20 cellular contexts compared by ENCODE assay signal in the genomic region with DNA sequence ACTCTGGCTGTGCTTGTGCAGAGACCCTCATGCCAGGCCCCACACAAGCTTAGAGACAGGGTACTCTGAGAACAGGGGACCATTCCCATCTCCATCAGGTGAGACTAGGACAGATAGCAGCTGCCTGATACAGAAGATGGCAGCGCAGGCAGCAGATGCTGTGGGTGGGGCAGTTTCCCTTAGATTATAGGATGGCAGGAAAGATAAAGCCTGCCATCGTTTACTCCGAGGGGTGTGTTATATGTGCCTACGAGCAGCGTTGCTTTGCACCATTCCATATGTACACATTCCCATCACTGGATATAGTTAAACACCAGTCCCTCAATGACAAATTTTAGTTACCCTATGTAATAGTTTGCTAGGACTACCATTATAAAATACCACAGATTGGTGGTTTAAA.
"Had no signal": no experiment of that assay in that cellular context is flagged by ENCODE, and none has a peak within 500 bp of the region (broad histone marks: within the 10 kb centered on the region; RNA-seq: fewer than 3 reads in every experiment).

No MANE protein-coding gene starts in this region.

- H3K36me3 ChIP-seq: SJSA1 had no signal

- H3K27ac ChIP-seq: HL-60, SJSA1, SK-N-MC had no signal

- DNase-seq: KBM-7, NCI-H1048, NCI-H1105, NCI-H1417, NCI-H1436 treated with DMSO at 0.1 percent for 48 hours, NCI-H1694, NCI-H187 treated with DMSO at 0.1 percent for 48 hours, NCI-H2029 treated with DMSO at 0.1 percent for 48 hours, NCI-H2171 treated with DMSO at 0.1 percent for 48 hours, NCI-H345, NCI-H524, NCI-H526 treated with DMSO at 0.1 percent for 48 hours, NCI-H774, Right ventricle myocardium superior, RPMI8226, SIG-M5 had no signal

- H3K9me3 ChIP-seq: SJSA1 had no signal

- H3K27me3 ChIP-seq: SJSA1 had no signal

- H3K4me3 ChIP-seq: SJSA1, SK-N-MC had no signal

- H3K4me1 ChIP-seq: SJSA1 had no signal

- FAIRE-seq: RCC 7860 had no signal
